8 cellular contexts compared by ENCODE assay signal in genomic region chr5:91382530-91383026, GRCh38. TPM values are rescaled to one million over a fixed set of nuclear protein-coding genes. Genes with fewer than 3 reads are reported as not detected.
DNase-seq lines count a peak whose midpoint lies in the region; ATAC-seq and TF ChIP-seq lines count a peak whose summit lies in the region.

No MANE protein-coding gene starts in this region.

- intact Hi-C loops in dendritic cell treated with granulocyte-macrophage colony-stimulating factor and Interleukin-4, amounts not matched to agents 40 ng/mL and 50 ng/mL, for 4 days (cut with micrococcal nuclease) = loop anchor here (5.0 to 10.0 kb wide), 4 partner anchors 168 to 448 kb away; no protein-coding TSS in a partner anchor

- H3K36me3 Mint-ChIP-seq in T-helper 1 cell treated with Interleukin-12 subunit alpha and Interleukin-12 subunit beta and Interleukin-4 antibody, amounts not matched to agents 30 μg/mL and 1 μg/mL, for 36 hours (ENCODE audit: low read depth) = peaks cover 6% of the 10 kb centered on the region
- peaks cover 40% of the 10 kb centered on the region for H3K36me3 Mint-ChIP-seq in dendritic cell treated with granulocyte-macrophage colony-stimulating factor and Interleukin-4, amounts not matched to agents 40 ng/mL and 50 ng/mL, for 4 days (ENCODE audit: low read depth)
- H3K36me3 Mint-ChIP-seq in memory B cell = peaks cover 4% of the 10 kb centered on the region

- no peaks in the 10 kb centered on the region for H3K27me3 Mint-ChIP-seq in T-helper 1 cell treated with Interleukin-12 subunit alpha and Interleukin-12 subunit beta and Interleukin-4 antibody, amounts not matched to agents 30 μg/mL and 1 μg/mL, for 36 hours (ENCODE audit: low read depth)
- no peaks in the 10 kb centered on the region for H3K27me3 Mint-ChIP-seq in dendritic cell treated with granulocyte-macrophage colony-stimulating factor and Interleukin-4, amounts not matched to agents 40 ng/mL and 50 ng/mL, for 4 days
- H3K27me3 Mint-ChIP-seq in memory B cell = no peaks in the 10 kb centered on the region

- peaks cover 29% of the 10 kb centered on the region for H3K4me1 Mint-ChIP-seq in T-helper 1 cell treated with Interleukin-12 subunit alpha and Interleukin-12 subunit beta and Interleukin-4 antibody, amounts not matched to agents 30 μg/mL and 1 μg/mL, for 36 hours (ENCODE audit: low read depth)
- H3K4me1 Mint-ChIP-seq in dendritic cell treated with granulocyte-macrophage colony-stimulating factor and Interleukin-4, amounts not matched to agents 40 ng/mL and 50 ng/mL, for 4 days (ENCODE audit: low read depth) = peaks cover 15% of the 10 kb centered on the region
- peaks cover 7% of the 10 kb centered on the region for H3K4me1 Mint-ChIP-seq in memory B cell

- no peaks in the 10 kb centered on the region; the same call in none of the 2 replicates for H3K36me3 ChIP-seq in DND-41 (ENCODE audit: insufficient read depth, low read length)

- H4K20me1 ChIP-seq in DND-41 (ENCODE audit: insufficient read depth, low read length) = no peaks in the 10 kb centered on the region

- H3K4me2 ChIP-seq in DND-41 (ENCODE audit: insufficient read depth, low read length) = peak overlapping the region; percentile 81

- peaks cover 22% of the 10 kb centered on the region for H3K4me1 ChIP-seq in DND-41 (ENCODE audit: insufficient read depth, low read length)

- H3K4me3 Mint-ChIP-seq in T-helper 1 cell treated with Interleukin-12 subunit alpha and Interleukin-12 subunit beta and Interleukin-4 antibody, amounts not matched to agents 30 μg/mL and 1 μg/mL, for 36 hours = peak overlapping the region; percentile 99
- H3K4me3 Mint-ChIP-seq in dendritic cell treated with granulocyte-macrophage colony-stimulating factor and Interleukin-4, amounts not matched to agents 40 ng/mL and 50 ng/mL, for 4 days = peak overlapping the region; percentile 94
- H3K4me3 Mint-ChIP-seq in memory B cell = peak overlapping the region; percentile 94

- H3K9me3 ChIP-seq in DND-41 (ENCODE audit: insufficient read depth, low read length, severe bottlenecking) = no peaks in the 10 kb centered on the region

- H3K27me3 ChIP-seq in DND-41 (ENCODE audit: insufficient read depth, low read length, poor library complexity) = no peaks in the 10 kb centered on the region

- no peaks in the 10 kb centered on the region for H3K9me3 Mint-ChIP-seq in T-helper 1 cell treated with Interleukin-12 subunit alpha and Interleukin-12 subunit beta and Interleukin-4 antibody, amounts not matched to agents 30 μg/mL and 1 μg/mL, for 36 hours
- H3K9me3 Mint-ChIP-seq in dendritic cell treated with granulocyte-macrophage colony-stimulating factor and Interleukin-4, amounts not matched to agents 40 ng/mL and 50 ng/mL, for 4 days = no peaks in the 10 kb centered on the region
- no peaks in the 10 kb centered on the region for H3K9me3 Mint-ChIP-seq in memory B cell

- TF ChIP-seq CTCF in DND-41 (IDR thresholded peaks at IDR 0.05; ENCODE audit: borderline replicate concordance, extremely low read depth, low read length, poor library complexity, severe bottlenecking) = no peak

- peaks cover 49% of the 10 kb centered on the region for H3K79me2 ChIP-seq in DND-41 (ENCODE audit: insufficient read depth, low read length)

- peak overlapping the region; percentile 63 to 86 for H3K4me3 ChIP-seq in DND-41 (ENCODE audit: low read depth in 1 of 2, low read length in 2 of 2)

- no peak for ATAC-seq in DND-41 (ENCODE audit: insufficient read depth, low read depth)
- ATAC-seq in memory B cell (ENCODE audit: low read depth) = no peak

- peak overlapping the region; percentile 100 for H3K9ac ChIP-seq in DND-41 (ENCODE audit: low read depth, low read length)

- DNase-seq in DND-41 (peak; percentile 46), M059J (ENCODE audit: low read depth) (peak; percentile 63), memory B cell (ENCODE audit: low spot score in 2 of 2) (peak; percentile 17 to 21), superior temporal gyrus (ENCODE audit: extremely low spot score) (peak; percentile 88), NCI-H1048 (lab: John Stamatoyannopoulos, UW) (no peak), HPDE6-E6E7 (ENCODE audit: extremely low spot score) (no peak)

- H2AFZ ChIP-seq in DND-41 (ENCODE audit: low read depth, low read length) = peak overlapping the region; percentile 58

- H3K27ac Mint-ChIP-seq in T-helper 1 cell treated with Interleukin-12 subunit alpha and Interleukin-12 subunit beta and Interleukin-4 antibody, amounts not matched to agents 30 μg/mL and 1 μg/mL, for 36 hours = peak overlapping the region; percentile 100
- peak overlapping the region; percentile 98 for H3K27ac Mint-ChIP-seq in dendritic cell treated with granulocyte-macrophage colony-stimulating factor and Interleukin-4, amounts not matched to agents 40 ng/mL and 50 ng/mL, for 4 days
- H3K27ac Mint-ChIP-seq in memory B cell = peak overlapping the region; percentile 99

- H3K27ac ChIP-seq in DND-41 (ENCODE audit: low read length) = peak overlapping the region; percentile 97

RNA-seq across cellular contexts. Expression of gene ARRDC3, which starts 0.5 kb away (rescaled TPM):
- 54.3 and 60.2 TPM in 2 replicates for total RNA-seq in M059J (2014; rRNA removed; shearing (Covaris generic))

Comparison
In these comparisons a context has a peak if more than half of its experiments do, and no peak if none do; other contexts are left out.
1. DNase-seq: peak in DND-41 (single experiment), M059J (single experiment), memory B cell (2 of 2) and superior temporal gyrus (single experiment); none in NCI-H1048 (single experiment) and HPDE6-E6E7 (single experiment).
2. Peak in every context shown above with its lines, with median percentiles within 50 percentile points of each other: H3K27ac Mint-ChIP-seq and H3K4me3 Mint-ChIP-seq.